11 cellular contexts compared by ENCODE assay signal in genomic region chr14:61512508-61512907, GRCh38.
DNase-seq lines count a peak whose midpoint lies in the region; ATAC-seq and TF ChIP-seq lines count a peak whose summit lies in the region.
"Had no signal": no experiment of that assay in that cellular context is flagged by ENCODE, and none has a peak within 500 bp of the region (broad histone marks: within the 10 kb centered on the region; RNA-seq: fewer than 3 reads in every experiment).

No MANE protein-coding gene starts in this region.

- no peaks in the 10 kb centered on the region for H3K27me3 ChIP-seq in esophagus squamous epithelium
- no peaks in the 10 kb centered on the region for H3K27me3 ChIP-seq in sigmoid colon

- no peak for TF ChIP-seq POLR2A in esophagus squamous epithelium (IDR thresholded peaks at IDR 0.05)
- TF ChIP-seq POLR2A in sigmoid colon (IDR thresholded peaks at IDR 0.05) = no peak

- TF ChIP-seq EP300 in sigmoid colon (IDR thresholded peaks at IDR 0.05) = no peak

- H3K36me3 Mint-ChIP-seq in T-helper 17 cell (ENCODE audit: low read depth) = peaks cover 11% of the 10 kb centered on the region

- no peaks in the 10 kb centered on the region for H3K27me3 Mint-ChIP-seq in T-helper 17 cell

- H3K9me3 ChIP-seq in T-helper 17 cell (ENCODE audit: control insufficient read depth, low read length, poor library complexity, severe bottlenecking) = no peaks in the 10 kb centered on the region
- H3K9me3 ChIP-seq in esophagus squamous epithelium = no peaks in the 10 kb centered on the region
- no peaks in the 10 kb centered on the region for H3K9me3 ChIP-seq in sigmoid colon

- H3K4me1 Mint-ChIP-seq in T-helper 17 cell = peaks cover 55% of the 10 kb centered on the region

- H3K27ac ChIP-seq in esophagus squamous epithelium (peak overlapping the region; percentile 60 to 86 (median 76)), sigmoid colon (peak overlapping the region; percentile 31 to 46 (median 40))

- H3K4me3 ChIP-seq in esophagus squamous epithelium (no peak overlapping the region), sigmoid colon (no peak overlapping the region)

- intact Hi-C loops in esophagus squamous epithelium (cut with DNase I) (no loop called here), sigmoid colon (cut with DNase I) (no loop called here)

- H3K4me3 Mint-ChIP-seq in T-helper 17 cell = no peak overlapping the region

- ATAC-seq in T-helper 17 cell (no peak), HG03280 (IDR thresholded peaks at IDR 0.05; ENCODE audit: unreplicated experiment) (no peak), HG03520 (IDR thresholded peaks at IDR 0.05; ENCODE audit: unreplicated experiment) (no peak)

- H3K4me1 ChIP-seq in esophagus squamous epithelium = peaks cover 46 to 91% (median 73%) of the 10 kb centered on the region in 3 donors
- H3K4me1 ChIP-seq in sigmoid colon = no peaks in the 10 kb centered on the region

- peak; percentile 59 for DNase-seq in GM03348 (ENCODE audit: low spot score)
- no peak for DNase-seq in T-helper 17 cell
- DNase-seq in esophagus squamous epithelium (lab: John Stamatoyannopoulos, UW) = no peak
- no peak for DNase-seq in sigmoid colon
- DNase-seq in activated CD4-positive, alpha-beta T cell treated with anti-CD3 and anti-CD28 coated beads for 48 hours = no peak
- DNase-seq: hippocampal formation, KG1, midbrain, NCI-H345 had no signal

- no peaks in the 10 kb centered on the region for H3K36me3 ChIP-seq in esophagus squamous epithelium
- H3K36me3 ChIP-seq in sigmoid colon = no peaks in the 10 kb centered on the region

- TF ChIP-seq CTCF in esophagus squamous epithelium (IDR thresholded peaks at IDR 0.05) (no peak), sigmoid colon (IDR thresholded peaks at IDR 0.05) (no peak)

- H3K27ac Mint-ChIP-seq in T-helper 17 cell = peak overlapping the region; percentile 99
